ENCODE assay signal across 27 cellular contexts in the genomic region with DNA sequence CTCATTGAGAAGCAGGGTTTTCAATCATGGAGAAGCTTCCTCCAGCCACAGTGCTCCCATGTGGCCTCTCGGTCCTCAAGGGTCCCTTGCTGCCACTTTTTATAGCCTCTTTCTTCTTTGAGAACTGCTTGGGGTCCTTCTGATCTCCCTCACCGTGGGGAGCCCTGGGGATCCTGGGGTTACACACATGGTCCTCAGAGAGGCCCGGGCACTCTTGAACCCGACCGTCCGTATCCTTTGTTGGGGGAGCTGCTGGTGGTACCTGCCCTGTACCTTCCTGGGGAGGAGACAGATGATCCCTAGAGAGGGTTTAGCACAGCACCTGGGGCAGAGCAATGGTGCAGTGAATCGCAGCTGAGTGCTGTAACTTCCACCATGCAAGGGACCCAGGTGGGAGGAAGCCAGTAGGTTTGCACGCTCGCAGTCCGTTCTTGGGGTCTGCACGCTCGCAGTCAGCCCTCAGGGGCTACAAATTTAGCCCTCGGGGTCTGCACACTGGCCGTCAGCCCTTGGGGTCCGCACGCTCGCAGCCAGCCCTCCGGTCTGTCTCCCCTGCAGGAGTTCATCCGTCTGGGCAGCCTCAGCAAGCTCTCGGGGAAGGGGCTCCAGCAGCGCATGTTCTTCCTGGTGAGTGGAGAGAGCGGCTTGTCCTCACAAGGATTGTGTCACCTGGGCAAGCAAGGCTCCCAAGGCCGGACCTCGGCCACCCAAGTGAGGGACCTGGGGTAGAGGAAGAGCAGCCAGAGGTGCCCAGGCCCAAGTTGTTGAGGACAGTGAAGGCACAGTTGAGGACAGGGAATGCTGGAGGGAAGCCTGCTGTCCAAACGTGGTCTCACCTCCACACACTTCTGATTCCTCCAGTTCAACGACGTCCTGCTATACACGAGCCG.
"Had no signal": no experiment of that assay in that cellular context is flagged by ENCODE, and none has a peak within 500 bp of the region (broad histone marks: within the 10 kb centered on the region; RNA-seq: fewer than 3 reads in every experiment).

No MANE protein-coding gene starts in this region.

- H3K36me3 ChIP-seq: neural progenitor cell, ovary, thoracic aorta had no signal

- H3K4me3 ChIP-seq: neural progenitor cell, ovary, psoas muscle, sigmoid colon, stomach, thoracic aorta, thyroid gland, tibial nerve, upper lobe of left lung, vagina had no signal

- FAIRE-seq: small intestine, urothelium cell line had no signal

- H3K27ac Mint-ChIP-seq: natural killer cell; nephron; neural progenitor cell; stimulated activated effector memory CD8-positive, alpha-beta T cell treated with anti-CD3 and anti-CD28 coated beads, Interleukin-12 subunit alpha, Interleukin-12 subunit beta, amount 100 ng/mL, for 72 hours; stimulated activated naive B cell treated with anti-CD40 and anti-IgM and Interleukin-4, amounts not matched to agents 10 μg/mL and 1 μg/mL and 100 μg/mL, for 72 hours; stimulated activated naive CD8-positive, alpha-beta T cell treated with anti-CD3 and anti-CD28 coated beads, Interleukin-15, Interleukin-2, amounts not matched to agents 100 ng/mL and 50 ng/mL, for 24 hours had no signal

- H2AFZ ChIP-seq: neural progenitor cell, parathyroid adenoma had no signal

- H3K27me3 ChIP-seq: neural progenitor cell, ovary, sigmoid colon, stomach, thyroid gland, tibial nerve, upper lobe of left lung, vagina had no signal

- H3K4me2 ChIP-seq: neural progenitor cell had no signal

- H3K4me1 Mint-ChIP-seq: natural killer cell; nephron; neural progenitor cell; stimulated activated effector memory CD8-positive, alpha-beta T cell treated with anti-CD3 and anti-CD28 coated beads, Interleukin-12 subunit alpha, Interleukin-12 subunit beta, amount 100 ng/mL, for 72 hours had no signal

- H3K27ac ChIP-seq: neural progenitor cell, ovary, parathyroid adenoma, psoas muscle, sigmoid colon, stomach, thoracic aorta, thyroid gland, tibial nerve, upper lobe of left lung, vagina had no signal

- H3K4me1 ChIP-seq: neural progenitor cell, parathyroid adenoma, sigmoid colon, stomach, thyroid gland, tibial nerve, upper lobe of left lung, vagina had no signal

- H3K4me3 Mint-ChIP-seq: natural killer cell; nephron; neural progenitor cell; stimulated activated effector memory CD8-positive, alpha-beta T cell treated with anti-CD3 and anti-CD28 coated beads, Interleukin-12 subunit alpha, Interleukin-12 subunit beta, amount 100 ng/mL, for 72 hours; stimulated activated naive B cell treated with anti-CD40 and anti-IgM and Interleukin-4, amounts not matched to agents 10 μg/mL and 1 μg/mL and 100 μg/mL, for 72 hours; stimulated activated naive CD8-positive, alpha-beta T cell treated with anti-CD3 and anti-CD28 coated beads, Interleukin-15, Interleukin-2, amounts not matched to agents 100 ng/mL and 50 ng/mL, for 24 hours had no signal

- H3K36me3 Mint-ChIP-seq: natural killer cell had no signal

- ATAC-seq: natural killer cell; psoas muscle; right cardiac atrium; stimulated activated effector memory CD8-positive, alpha-beta T cell treated with anti-CD3 and anti-CD28 coated beads, Interleukin-12 subunit alpha, Interleukin-12 subunit beta, amount 100 ng/mL, for 72 hours; stimulated activated naive B cell treated with anti-CD40 and anti-IgM and Interleukin-4, amounts not matched to agents 10 μg/mL and 1 μg/mL and 100 μg/mL, for 72 hours had no signal

- H3K9me3 Mint-ChIP-seq: natural killer cell; nephron; neural progenitor cell; stimulated activated effector memory CD8-positive, alpha-beta T cell treated with anti-CD3 and anti-CD28 coated beads, Interleukin-12 subunit alpha, Interleukin-12 subunit beta, amount 100 ng/mL, for 72 hours; stimulated activated naive B cell treated with anti-CD40 and anti-IgM and Interleukin-4, amounts not matched to agents 10 μg/mL and 1 μg/mL and 100 μg/mL, for 72 hours; stimulated activated naive CD8-positive, alpha-beta T cell treated with anti-CD3 and anti-CD28 coated beads, Interleukin-15, Interleukin-2, amounts not matched to agents 100 ng/mL and 50 ng/mL, for 24 hours had no signal

- H3K9ac ChIP-seq: neural progenitor cell, parathyroid adenoma had no signal

- H3K9me3 ChIP-seq: ovary, psoas muscle, sigmoid colon, stomach, thoracic aorta, thyroid gland, tibial nerve, upper lobe of left lung, vagina had no signal

- H3K79me2 ChIP-seq: parathyroid adenoma had no signal

- DNase-seq: natural killer cell; occipital lobe; ovary; psoas muscle; sigmoid colon; small intestine; stimulated activated CD4-positive, alpha-beta T cell treated with anti-CD3 and anti-CD28 coated beads, Interleukin-15, amount 100 ng/mL, for 24 hours; stimulated activated CD4-positive, alpha-beta T cell treated with anti-CD3 and anti-CD28 coated beads, Interleukin-2, amount 100 ng/mL, for 24 hours; stimulated activated CD4-positive, alpha-beta T cell treated with anti-CD3 and anti-CD28 coated beads, Interleukin-2, amount 100 ng/mL, for 48 hours; stimulated activated CD4-positive, alpha-beta T cell treated with anti-CD3 and anti-CD28 coated beads, Interleukin-4, amount 100 ng/mL, for 24 hours; stimulated activated naive B cell treated with anti-CD40 and anti-IgM and Interleukin-4, amounts not matched to agents 10 μg/mL and 1 μg/mL and 100 μg/mL, for 72 hours; stimulated activated naive CD4-positive, alpha-beta T cell treated with Interleukin-2 at 50 U/mL for 16 hours; stomach; thyroid gland; trophoblast cell had no signal

- H3K27me3 Mint-ChIP-seq: progenitor cell of endocrine pancreas; stimulated activated naive CD8-positive, alpha-beta T cell treated with anti-CD3 and anti-CD28 coated beads, Interleukin-15, Interleukin-2, amounts not matched to agents 100 ng/mL and 50 ng/mL, for 24 hours had no signal
